In the genomic region with DNA sequence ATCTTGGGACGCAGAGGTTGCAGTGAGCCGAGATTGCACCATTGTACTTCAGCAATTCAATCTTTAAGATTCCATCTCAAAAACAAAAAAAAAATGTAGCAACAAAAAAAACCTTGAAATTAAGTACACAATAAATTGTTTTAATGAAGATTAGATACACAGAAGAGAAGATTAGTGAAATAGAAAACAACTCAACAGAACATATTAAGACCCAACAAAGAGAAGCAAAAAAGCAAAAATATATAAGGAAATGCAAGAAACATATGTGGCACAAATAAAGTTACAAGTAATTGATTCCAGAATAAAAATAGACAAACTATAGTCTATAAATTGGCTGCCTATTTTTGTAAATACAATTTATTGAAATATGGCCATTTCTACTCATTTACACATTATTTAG, we compare ENCODE assay signal across 9 cellular contexts.
"Had no signal": no experiment of that assay in that cellular context is flagged by ENCODE, and none has a peak within 500 bp of the region (broad histone marks: within the 10 kb centered on the region; RNA-seq: fewer than 3 reads in every experiment).

No MANE protein-coding gene starts in this region.

- H3K36me3 ChIP-seq: HAP-1 had no signal

- H3K9me3 Mint-ChIP-seq: GM23338 had no signal

- H3K4me2 ChIP-seq: GM23338 had no signal

- H3K4me3 Mint-ChIP-seq: GM23338, H9, HFFc6 had no signal

- H3K9ac ChIP-seq: GM23248 had no signal

- H3K9me3 ChIP-seq: HAP-1 had no signal

- ATAC-seq: GM23338, HCT116 had no signal

- DNase-seq: GM23248, GOT3, H7, H9, HCEC 1CT, HFFc6 had no signal

- H3K27ac Mint-ChIP-seq: GM23338, H9, HFFc6 had no signal

- H2AFZ ChIP-seq: GM23248, GM23338 had no signal

- H3K4me3 ChIP-seq: GM23248, GM23338, HAP-1 had no signal

- H3K27ac ChIP-seq: GM23248 had no signal
